ENCODE assay signal across 9 cellular contexts in genomic region chr14:30270200-30271161, GRCh38.
DNase-seq lines count a peak whose midpoint lies in the region; ATAC-seq and TF ChIP-seq lines count a peak whose summit lies in the region.
"Had no signal": no experiment of that assay in that cellular context is flagged by ENCODE, and none has a peak within 500 bp of the region (broad histone marks: within the 10 kb centered on the region; RNA-seq: fewer than 3 reads in every experiment).

No MANE protein-coding gene starts in this region.

- H3K36me3 ChIP-seq in skeletal muscle satellite cell (ENCODE audit: insufficient read depth, low read length): no peaks in the 10 kb centered on the region
- H3K36me3 ChIP-seq: BLaER1 treated with 17β-estradiol and CSF1 and Interleukin-3, amounts not matched to agents 10 nM and 100 nM had no signal

- H3K4me3 Mint-ChIP-seq in T-helper 17 cell: no peak overlapping the region

- peak; percentile 11 for DNase-seq in NK-92 treated with Interleukin-12 subunit alpha and Interleukin-12 subunit beta, amount 100 ng/mL, for 24 hours (lab: John Stamatoyannopoulos, UW)
- DNase-seq in NK-92 (lab: John Stamatoyannopoulos, UW; ENCODE audit: unreplicated experiment): no peak
- peak; percentile 62 for DNase-seq in NCI-H1417 treated with DMSO at 0.1 percent for 48 hours (lab: John Stamatoyannopoulos, UW)
- peak in 1 of 3 donors; percentile 24 for DNase-seq in T-helper 17 cell
- peak; percentile 69 for DNase-seq in astrocyte of the cerebellum (ENCODE audit: low read depth)
- DNase-seq in iPS DF 4.7 (ENCODE audit: extremely low read depth, low spot score): peak; percentile 81

- H3K9me3 ChIP-seq in T-helper 17 cell (ENCODE audit: control insufficient read depth, low read length, poor library complexity, severe bottlenecking) (no peaks in the 10 kb centered on the region), skeletal muscle satellite cell (replicated peaks; ENCODE audit: low read length) (no peaks in the 10 kb centered on the region)
- H3K9me3 ChIP-seq: BLaER1 treated with 17β-estradiol and CSF1 and Interleukin-3, amounts not matched to agents 10 nM and 100 nM had no signal

- H3K27me3 ChIP-seq in skeletal muscle satellite cell (ENCODE audit: control insufficient read depth, insufficient read depth, low read length): no peaks in the 10 kb centered on the region
- H3K27me3 ChIP-seq: BLaER1 treated with 17β-estradiol and CSF1 and Interleukin-3, amounts not matched to agents 10 nM and 100 nM had no signal

- peak overlapping the region; percentile 76 for H3K4me2 ChIP-seq in skeletal muscle satellite cell (ENCODE audit: low read length)

- in situ Hi-C loops in astrocyte of the cerebellum (cut with HindIII; ENCODE audit: low sequenced_read_pairs): no loop called here

- peak overlapping the region; percentile 43 for H3K9ac ChIP-seq in skeletal muscle satellite cell (ENCODE audit: low read depth, low read length)
- H3K9ac ChIP-seq: BLaER1 treated with 17β-estradiol and CSF1 and Interleukin-3, amounts not matched to agents 10 nM and 100 nM had no signal

- peak overlapping the region; percentile 33 for H3K4me3 ChIP-seq in astrocyte of the cerebellum (ENCODE audit: low read depth, low read length)
- peak overlapping the region; percentile 57 for H3K4me3 ChIP-seq in skeletal muscle satellite cell (ENCODE audit: low read length)
- H3K4me3 ChIP-seq: BLaER1 treated with 17β-estradiol and CSF1 and Interleukin-3, amounts not matched to agents 10 nM and 100 nM had no signal

- H3K27ac Mint-ChIP-seq in T-helper 17 cell: no peak overlapping the region

- H3K36me3 Mint-ChIP-seq in T-helper 17 cell (ENCODE audit: low read depth): no peaks in the 10 kb centered on the region

- H3K4me1 ChIP-seq in skeletal muscle satellite cell (ENCODE audit: control insufficient read depth, insufficient read depth, low read length): peaks cover 31% of the 10 kb centered on the region

- TF ChIP-seq CTCF in astrocyte of the cerebellum (IDR thresholded peaks at IDR 0.05; ENCODE audit: low read depth, low read length, missing control alignments): peak; percentile 99

- H3K4me1 Mint-ChIP-seq in T-helper 17 cell: no peaks in the 10 kb centered on the region

- peaks cover 7% of the 10 kb centered on the region for H3K27me3 Mint-ChIP-seq in T-helper 17 cell

- ATAC-seq in HG02870 (IDR thresholded peaks at IDR 0.05; ENCODE audit: unreplicated experiment) (peak; percentile 95), T-helper 17 cell (peak; percentile 78)
